Comparison of ENCODE assay signal across 8 cellular contexts in the genomic region with DNA sequence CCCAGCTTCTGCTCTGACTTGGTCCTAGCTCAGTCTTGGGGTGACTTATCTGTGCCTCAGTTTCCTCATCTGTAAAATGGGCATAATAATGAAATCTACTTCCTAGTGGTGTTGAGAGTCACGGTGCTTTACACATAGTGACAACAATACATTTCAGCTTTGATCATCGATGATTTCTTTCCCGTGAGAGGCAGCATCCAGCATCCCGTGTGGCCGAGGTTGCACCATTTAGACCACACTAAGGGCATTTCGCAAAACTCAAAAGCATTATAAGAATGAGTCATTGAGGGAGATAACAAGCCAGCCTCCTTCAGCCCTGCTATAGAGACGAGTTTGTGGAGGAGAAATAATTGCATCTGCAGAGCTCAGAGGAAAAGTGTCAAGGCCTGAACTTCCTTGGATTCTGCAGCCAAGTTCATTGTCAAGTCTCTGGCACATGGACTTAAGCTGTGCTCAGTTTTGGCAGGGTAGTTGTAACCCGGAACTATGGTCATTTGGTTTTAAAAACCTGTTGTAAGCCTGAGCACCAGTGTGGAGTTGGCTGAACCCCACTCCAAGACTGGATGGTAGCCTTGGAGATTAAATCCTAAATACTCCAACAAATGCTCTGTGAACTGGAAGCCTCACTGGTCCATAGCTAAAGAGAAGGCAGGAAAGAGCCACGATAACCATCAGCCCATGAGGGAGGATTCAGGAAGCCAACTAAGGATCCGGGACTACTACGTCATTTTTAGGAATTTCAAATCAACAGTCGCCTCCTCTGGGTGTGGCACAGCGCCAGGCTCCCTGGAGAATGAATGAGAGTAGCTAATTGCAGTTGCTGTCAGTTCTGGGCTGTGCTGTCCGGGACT.
DNase-seq lines count a peak whose midpoint lies in the region; ATAC-seq and TF ChIP-seq lines count a peak whose summit lies in the region.

No MANE protein-coding gene starts in this region.

- H3K9me3 ChIP-seq in left ventricle myocardium inferior (replicated peaks): peaks cover 8% of the 10 kb centered on the region
- H3K9me3 ChIP-seq in stomach: no peaks in the 10 kb centered on the region

- H3K27ac ChIP-seq in adipose tissue (ENCODE audit: low read depth, low read length) (peak overlapping the region; percentile 88), left ventricle myocardium inferior (replicated peaks) (peak overlapping the region; percentile 91), stomach (peak overlapping the region in 4 of 5 donors; percentile 59 to 76 (median 71))

- ATAC-seq in GM19455 (IDR thresholded peaks at IDR 0.05; ENCODE audit: unreplicated experiment): no peak
- no peak for ATAC-seq in HG02623 (IDR thresholded peaks at IDR 0.05; ENCODE audit: unreplicated experiment)

- intact Hi-C loops in left ventricle myocardium inferior (cut with micrococcal nuclease) (no loop called here), stomach (cut with DNase I; ENCODE audit: low total_unique reads) (no loop called here)

- 24 to 56% (median 30%) methylated on average over 14 of the region's 14 CpGs for WGBS in adipose tissue, 3 donors
- 37 to 57% (median 55%) methylated on average over 14 of the region's 14 CpGs for WGBS in stomach, 5 donors

- DNase-seq in M059J (ENCODE audit: low read depth): peak; percentile 99
- DNase-seq in left ventricle myocardium inferior: peak; percentile 94
- peak; percentile 54 for DNase-seq in stomach
- DNase-seq in stimulated activated CD4-positive, alpha-beta T cell treated with anti-CD3 and anti-CD28 coated beads, Interleukin-15, amount 100 ng/mL, for 24 hours: no peak
- DNase-seq in GM13977 (ENCODE audit: low spot score): no peak

- H3K4me3 ChIP-seq in left ventricle myocardium inferior (no peak overlapping the region), stomach (no peak overlapping the region)

- H3K36me3 ChIP-seq in left ventricle myocardium inferior: no peaks in the 10 kb centered on the region
- no peaks in the 10 kb centered on the region for H3K36me3 ChIP-seq in stomach

- H3K4me1 ChIP-seq in left ventricle myocardium inferior (peaks cover 72% of the 10 kb centered on the region), stomach (peaks cover 6 to 21% (median 8%) of the 10 kb centered on the region in 4 donors)

- TF ChIP-seq EP300 in stomach (IDR thresholded peaks at IDR 0.05): no peak

- TF ChIP-seq CTCF in left ventricle myocardium inferior (IDR thresholded peaks at IDR 0.05; ENCODE audit: borderline replicate concordance) (no peak), stomach (IDR thresholded peaks at IDR 0.05) (no peak), GM13977 (IDR thresholded peaks at IDR 0.05; ENCODE audit: extremely low read depth, insufficient read depth, missing control alignments) (no peak)

- in situ Hi-C loops in GM13977 (cut with MboI; ENCODE audit: low pct_unique_long_range_greater_than_20kb, low sequenced_read_pairs, unreplicated experiment): no loop called here

- H3K27me3 ChIP-seq in left ventricle myocardium inferior (ENCODE audit: low read depth): no peaks in the 10 kb centered on the region
- H3K27me3 ChIP-seq in stomach: no peaks in the 10 kb centered on the region

- no peak for TF ChIP-seq POLR2A in stomach (IDR thresholded peaks at IDR 0.05)

Comparison
In these comparisons a context has a peak if more than half of its experiments do, and no peak if none do; other contexts are left out.
1. DNase-seq: peak in M059J (single experiment), left ventricle myocardium inferior (single experiment) and stomach (single experiment); none in stimulated activated CD4-positive, alpha-beta T cell treated with anti-CD3 and anti-CD28 coated beads, Interleukin-15, amount 100 ng/mL, for 24 hours (single experiment) and GM13977 (single experiment).
2. Peak in every context shown above with its lines, with median percentiles within 50 percentile points of each other: H3K27ac ChIP-seq.